In the genomic region with DNA sequence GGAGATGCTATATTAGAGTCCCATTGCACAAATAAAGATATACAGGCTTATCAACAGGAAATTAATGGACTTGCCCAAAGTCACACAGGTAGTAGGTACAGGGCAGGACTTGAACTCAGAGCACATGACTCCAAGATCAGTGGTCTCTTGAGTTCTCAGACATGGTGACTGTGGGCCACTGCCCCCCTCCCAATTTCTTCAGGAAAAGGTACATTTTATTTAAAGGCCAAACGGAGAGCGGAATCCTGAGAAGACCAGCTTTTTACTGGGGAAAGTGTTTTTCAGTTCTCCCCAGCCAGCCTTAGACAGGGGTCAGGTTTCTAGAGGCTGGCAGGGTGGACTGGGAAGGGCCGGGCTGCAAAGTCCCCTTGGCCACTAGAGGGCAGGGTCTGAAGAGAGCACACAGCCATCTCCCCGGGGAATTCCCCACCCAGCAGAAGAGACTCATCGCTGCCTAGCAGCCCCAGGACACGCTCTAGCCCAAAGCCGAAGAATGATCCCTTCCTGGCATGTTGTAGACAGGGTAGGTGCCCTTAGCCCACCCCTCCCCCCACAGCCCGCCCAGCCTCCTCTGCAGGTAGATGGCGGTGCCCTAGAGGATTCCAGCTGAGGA, we compare ENCODE assay signal across 8 cellular contexts. TPM values are rescaled to one million over a fixed set of nuclear protein-coding genes. Genes with fewer than 3 reads are reported as not detected.
A peak's percentile ranks its signal among the peaks of the same experiment; 100 is the strongest.
DNase-seq lines count a peak whose midpoint lies in the region; ATAC-seq, FAIRE-seq and TF ChIP-seq lines count a peak whose summit lies in the region.

No MANE protein-coding gene starts in this region.

- DNase-seq in A549 (ENCODE audit: low read depth in 1 of 2, low spot score in 1 of 2) = peak; percentile 68 to 73
- peak; percentile 68 for DNase-seq in NCI-H2171 treated with DMSO at 0.1 percent for 48 hours (lab: John Stamatoyannopoulos, UW)
- DNase-seq in activated CD4-positive, CD25-positive, alpha-beta regulatory T cell treated with anti-CD3 and anti-CD28 coated beads, Interleukin-2, amount 50 U/mL, for 72 hours = peak; percentile 79
- DNase-seq in cerebellar cortex (ENCODE audit: low spot score) = peak; percentile 41
- DNase-seq in left kidney (ENCODE audit: low read depth, low spot score) = peak; percentile 91
- peak; percentile 35 to 58 (median 56) for DNase-seq in stimulated activated CD4-positive, alpha-beta T cell treated with anti-CD3 and anti-CD28 coated beads, TNF-alpha, amount 100 ng/mL, for 1 hour (ENCODE audit: low read depth in 3 of 3, low spot score in 1 of 3)

- H3K27ac ChIP-seq in A549 = no peak overlapping the region

- peaks cover 6% of the 10 kb centered on the region; the same call in 1 of the 3 replicates for H3K4me1 ChIP-seq in A549

- peak; percentile 57 to 60 for TF ChIP-seq RAD21 in A549 (conservative IDR thresholded peaks at IDR 0.05 in 1 of 2, IDR thresholded peaks at IDR 0.05 in 1 of 2)

- H3K4me2 ChIP-seq in A549 = peak overlapping the region; percentile 22; the same call in 1 of the 3 replicates

- ATAC-seq in A549 (peak; percentile 95 to 99), GM18508 (IDR thresholded peaks at IDR 0.05; ENCODE audit: insufficient read depth, unreplicated experiment) (peak; percentile 61), HG03066 (IDR thresholded peaks at IDR 0.05; ENCODE audit: low read depth, unreplicated experiment) (peak; percentile 95)

- CTCF ChIA-PET in A549 (lab: Yijun Ruan, JAX) = interaction anchor here (0.6 to 5.8 kb wide), 37 partner anchors 8 to 261 kb away, joined by 3 to 41 read pairs (median 5); partner anchors contain the start of gene ACP6

- no peaks in the 10 kb centered on the region for H3K9me3 ChIP-seq in A549

- TF ChIP-seq EP300 in A549 (IDR thresholded peaks at IDR 0.05) = no peak

- H3K4me3 ChIP-seq in A549 = no peak overlapping the region

- TF ChIP-seq CTCF in A549 (IDR thresholded peaks at IDR 0.05) = peak; percentile 74

- no peak for TF ChIP-seq POLR2A in A549 (IDR thresholded peaks at IDR 0.05; ENCODE audit: low read length)

- no peak for FAIRE-seq in A549 (lab: Jason Lieb, UNC)

- POLR2A ChIA-PET in A549 (lab: Yijun Ruan, JAX) = no interaction called here

- 28% methylated on average over 7 of the region's 9 CpGs for WGBS in A549 (ENCODE audit: missing lambda C conversion rate)

TF ChIP-seq in A549, 52 proteins besides CTCF, POLR2A, EP300 and RAD21:
- TF ChIP-seq FOSL2 (IDR thresholded peaks at IDR 0.05) = no peak
- no peak for TF ChIP-seq FOSL2 (CRISPR knock-in tag; IDR thresholded peaks at IDR 0.05)
- no peak for TF ChIP-seq MAX (IDR thresholded peaks at IDR 0.05)
- peak; percentile 70 for TF ChIP-seq SMC3 (IDR thresholded peaks at IDR 0.05)
TF ChIP-seq in A549: peak in this region for 1.

RNA-seq across cellular contexts. Expression of gene ACP6, which starts 29.7 kb away (rescaled TPM):
- polyA plus RNA-seq in A549 (2011; rRNA removed) (26.2 and 26.5 TPM in 2 replicates), A549 (2017; fragmentation: RNase III; extraction: RNeasy Plus Mini Kit Qiagen cat#74134 plus additional on column Dnase treatment) (12.4 to 21.7 TPM (median 14.9 TPM) in 3 replicates)
- 6.0 and 8.4 TPM in 2 replicates for polyA plus RNA-seq in A549 (2012; cell fraction: cytosol; rRNA removed)
- polyA plus RNA-seq in A549 (2012; cell fraction: nucleus; rRNA removed) = 8.9 and 19.0 TPM in 2 replicates
- 23.4 and 24.8 TPM in 2 replicates for polyA minus RNA-seq in A549 (2011; rRNA and poly(A)+ RNA removed)

Comparison
In these comparisons a context has a peak if more than half of its experiments do, and no peak if none do; other contexts are left out.
1. DNase-seq: peak in every context shown above with its lines; median percentile 91 in left kidney; 79 in activated CD4-positive, CD25-positive, alpha-beta regulatory T cell treated with anti-CD3 and anti-CD28 coated beads, Interleukin-2, amount 50 U/mL, for 72 hours; 70 in A549; 68 in NCI-H2171 treated with DMSO at 0.1 percent for 48 hours; 56 in stimulated activated CD4-positive, alpha-beta T cell treated with anti-CD3 and anti-CD28 coated beads, TNF-alpha, amount 100 ng/mL, for 1 hour; 41 in cerebellar cortex.